Comparison of ENCODE assay signal across 11 cellular contexts in genomic region chr1:172450524-172450885, GRCh38. TPM values are rescaled to one million over a fixed set of nuclear protein-coding genes. Genes with fewer than 3 reads are reported as not detected.
DNase-seq lines count a peak whose midpoint lies in the region; ATAC-seq and TF ChIP-seq lines count a peak whose summit lies in the region.
"Had no signal": no experiment of that assay in that cellular context is flagged by ENCODE, and none has a peak within 500 bp of the region (broad histone marks: within the 10 kb centered on the region; RNA-seq: fewer than 3 reads in every experiment).

No MANE protein-coding gene starts in this region.

- H2AFZ ChIP-seq in HCT116 (ENCODE audit: low read depth, low read length, poor library complexity, severe bottlenecking) = peak overlapping the region; percentile 70
- no peak overlapping the region for H2AFZ ChIP-seq in mesenchymal stem cell (ENCODE audit: low read depth, low read length)

- no peak for TF ChIP-seq CTCF in BE2C (IDR thresholded peaks at IDR 0.05; ENCODE audit: low read depth, low read length)
- no peak for TF ChIP-seq CTCF in HCT116 (IDR thresholded peaks at IDR 0.05 in 2 of 3, conservative IDR thresholded peaks at IDR 0.05 in 1 of 3; ENCODE audit: borderline replicate concordance in 1 of 3, insufficient read depth in 1 of 3, low read depth in 2 of 3, low read length in 2 of 3)
- TF ChIP-seq CTCF in uterus (IDR thresholded peaks at IDR 0.05) = no peak

- H4K20me1 ChIP-seq in HCT116 (ENCODE audit: insufficient read depth) = no peaks in the 10 kb centered on the region

- intact Hi-C loops in HCT116 (cut with micrococcal nuclease) = loop anchor here (1.0 to 2.0 kb wide), 2 partner anchors 82 to 269 kb away; partner anchors contain the start of gene SUCO
- intact Hi-C loops in uterus (cut with DNase I; ENCODE audit: low total_unique reads) = no loop called here

- peak overlapping the region; percentile 53 for H3K27ac Mint-ChIP-seq in T-helper 17 cell

- H3K9me2 ChIP-seq in HCT116 (ENCODE audit: insufficient read depth) = no peaks in the 10 kb centered on the region

- RAD21 ChIA-PET in HCT116 (lab: Charles Lee; ENCODE audit: low non-redundant PET in 1 of 2, low total read pairs in 2 of 2, uncharacterized antibody in 2 of 2, unreplicated experiment in 2 of 2) = interaction anchor here in 1 of 2 experiments (1.2 kb wide), 1 partner anchor 465 kb away, joined by 3 read pairs; no protein-coding TSS in a partner anchor

- H3K79me1 ChIP-seq in mesenchymal stem cell (replicated peaks; ENCODE audit: low read length, poor library complexity, severe bottlenecking) = no peaks in the 10 kb centered on the region

- H3K27me3 ChIP-seq in BE2C (no peaks in the 10 kb centered on the region), HCT116 (ENCODE audit: insufficient read depth, low read length) (no peaks in the 10 kb centered on the region), mesenchymal stem cell (ENCODE audit: control insufficient read depth in 1 of 2, insufficient read depth in 1 of 2, low read length in 2 of 2) (peaks cover 0 to 8% of the 10 kb centered on the region in 2 experiments), uterus (no peaks in the 10 kb centered on the region)
- H3K27me3 ChIP-seq: upper lobe of left lung had no signal

- H3K4me3 Mint-ChIP-seq in T-helper 17 cell = peak overlapping the region; percentile 72

- H3K36me3 ChIP-seq in BE2C = no peaks in the 10 kb centered on the region
- no peaks in the 10 kb centered on the region for H3K36me3 ChIP-seq in HCT116 (ENCODE audit: control insufficient read depth in 1 of 2, insufficient read depth in 2 of 2, low read length in 2 of 2)
- no peaks in the 10 kb centered on the region for H3K36me3 ChIP-seq in mesenchymal stem cell (ENCODE audit: control insufficient read depth in 1 of 2, insufficient read depth in 2 of 2, low read depth in 1 of 2, low read length in 2 of 2)
- no peaks in the 10 kb centered on the region for H3K36me3 ChIP-seq in uterus
- H3K36me3 ChIP-seq: upper lobe of left lung had no signal

- H2BK5ac ChIP-seq in mesenchymal stem cell (ENCODE audit: low read depth, low read length, poor library complexity, severe bottlenecking) = no peak overlapping the region

- no peak for DNase-seq in BE2C
- DNase-seq in HCT116 (ENCODE audit: low read depth, low spot score) = no peak
- DNase-seq in T-helper 17 cell = no peak
- no peak for DNase-seq in mesenchymal stem cell
- DNase-seq in uterus = no peak
- no peak for DNase-seq in DMS79 treated with DMSO at 0.1 percent for 48 hours (lab: John Stamatoyannopoulos, UW)
- no peak for DNase-seq in DMS 273 treated with DMSO at 0.1 percent for 48 hours (lab: John Stamatoyannopoulos, UW)

- no peak overlapping the region for H3K9ac ChIP-seq in HCT116 (ENCODE audit: low read length)
- peak overlapping the region; percentile 44 for H3K9ac ChIP-seq in mesenchymal stem cell (ENCODE audit: low read length)

- no peak for TF ChIP-seq POLR2A in HCT116 (IDR thresholded peaks at IDR 0.05; ENCODE audit: borderline replicate concordance, extremely low read depth, insufficient read depth, insufficient read length)
- TF ChIP-seq POLR2A in uterus (IDR thresholded peaks at IDR 0.05) = no peak

- peaks cover 15% of the 10 kb centered on the region for H3K27me3 Mint-ChIP-seq in T-helper 17 cell

- no peak overlapping the region for H3K18ac ChIP-seq in mesenchymal stem cell (ENCODE audit: low read depth in 1 of 2, low read length in 2 of 2)

- no peaks in the 10 kb centered on the region for H3K79me2 ChIP-seq in HCT116 (ENCODE audit: insufficient read depth, low read length)

- H3K4me2 ChIP-seq in HCT116 (ENCODE audit: low read length) = peak overlapping the region; percentile 5; the same call in 1 of the 2 replicates
- no peak overlapping the region for H3K4me2 ChIP-seq in mesenchymal stem cell (ENCODE audit: low read length, poor library complexity, severe bottlenecking)

- peaks cover 26% of the 10 kb centered on the region for H3K4me1 Mint-ChIP-seq in T-helper 17 cell

- H3K14ac ChIP-seq in mesenchymal stem cell (ENCODE audit: low read length in 2 of 2) = no peak overlapping the region

- no peak overlapping the region for H2AK5ac ChIP-seq in mesenchymal stem cell (ENCODE audit: low read length, severe bottlenecking)

- no peak overlapping the region for H4K8ac ChIP-seq in mesenchymal stem cell (ENCODE audit: low read length)

- H3K4me3 ChIP-seq in BE2C (ENCODE audit: low read depth, low read length) = peak overlapping the region; percentile 47
- H3K4me3 ChIP-seq in HCT116 (replicated peaks in 1 of 2; ENCODE audit: low read depth in 1 of 2, low read length in 2 of 2) = no peak overlapping the region
- no peak overlapping the region for H3K4me3 ChIP-seq in mesenchymal stem cell (ENCODE audit: insufficient read depth in 1 of 2, low read depth in 1 of 2, low read length in 2 of 2)
- H3K4me3 ChIP-seq in uterus = no peak overlapping the region
- H3K4me3 ChIP-seq: upper lobe of left lung had no signal

- no peak overlapping the region for H2BK15ac ChIP-seq in mesenchymal stem cell (ENCODE audit: low read depth, poor library complexity, severe bottlenecking)

- POLR2A ChIA-PET in HCT116 (lab: Charles Lee) = no interaction called here

- peak overlapping the region; percentile 6 for H4K91ac ChIP-seq in mesenchymal stem cell (ENCODE audit: low read length)

- H2BK120ac ChIP-seq in mesenchymal stem cell (ENCODE audit: low read depth, low read length) = peak overlapping the region; percentile 39

- peaks cover 2% of the 10 kb centered on the region for H3K36me3 Mint-ChIP-seq in T-helper 17 cell (ENCODE audit: low read depth)

- H2BK12ac ChIP-seq in mesenchymal stem cell (ENCODE audit: low read length in 2 of 2) = peak overlapping the region in 1 of 2 experiments; percentile 29

- 84% methylated on average over 6 of the region's 7 CpGs for WGBS in mesenchymal stem cell

- no peak overlapping the region for H3K4ac ChIP-seq in mesenchymal stem cell (ENCODE audit: low read depth in 1 of 2, low read length in 2 of 2)

- CTCF ChIA-PET in HCT116 (lab: Charles Lee) = interaction anchor here (0.7 to 3.3 kb wide), 4 partner anchors 9 to 448 kb away, joined by 3 to 24 read pairs (median 4); no protein-coding TSS in a partner anchor

- no peak for TF ChIP-seq RAD21 in HCT116 (IDR thresholded peaks at IDR 0.05; ENCODE audit: low read depth)

- BruUV-seq in HCT116 (replicated peaks; lab: Mats Ljungman, UMichigan) = no TSS peak

- H3K4me1 ChIP-seq in BE2C (peaks cover 21% of the 10 kb centered on the region), HCT116 (ENCODE audit: control insufficient read depth in 1 of 2, insufficient read depth in 2 of 2, low read length in 2 of 2) (peaks cover 0 to 20% of the 10 kb centered on the region in 2 experiments; a peak in 2 of 4 replicates), mesenchymal stem cell (ENCODE audit: control insufficient read depth, insufficient read depth, low read depth, low read length) (peaks cover 17% of the 10 kb centered on the region), uterus (no peaks in the 10 kb centered on the region)

- no peak overlapping the region for H3K23ac ChIP-seq in mesenchymal stem cell (ENCODE audit: low read length in 2 of 2)

- H3K9me3 ChIP-seq in BE2C = no peaks in the 10 kb centered on the region
- no peaks in the 10 kb centered on the region for H3K9me3 ChIP-seq in HCT116 (ENCODE audit: control insufficient read depth in 1 of 2, insufficient read depth in 1 of 2, low read depth in 1 of 2, low read length in 2 of 2)
- H3K9me3 ChIP-seq in T-helper 17 cell (ENCODE audit: control insufficient read depth, low read length, poor library complexity, severe bottlenecking) = no peaks in the 10 kb centered on the region
- no peaks in the 10 kb centered on the region for H3K9me3 ChIP-seq in mesenchymal stem cell (ENCODE audit: control insufficient read depth, low read length)
- no peaks in the 10 kb centered on the region for H3K9me3 ChIP-seq in uterus
- H3K9me3 ChIP-seq: upper lobe of left lung had no signal

- ATAC-seq in HCT116 (peak; percentile 4; the same call in 1 of the 2 replicates), T-helper 17 cell (peak; percentile 58), HG03108 (IDR thresholded peaks at IDR 0.05; ENCODE audit: unreplicated experiment) (no peak)

- H3K27ac ChIP-seq in HCT116 (ENCODE audit: low read depth, low read length) = no peak overlapping the region
- no peak overlapping the region for H3K27ac ChIP-seq in mesenchymal stem cell (ENCODE audit: low read length, poor library complexity, severe bottlenecking)
- H3K27ac ChIP-seq in uterus = no peak overlapping the region

TF ChIP-seq in HCT116, 20 proteins besides CTCF, POLR2A, EP300 and RAD21 (continues in another document):
- TF ChIP-seq ZNF274 (IDR thresholded peaks at IDR 0.05; ENCODE audit: low read depth, low read length) (no peak), SRF (IDR thresholded peaks at IDR 0.05; ENCODE audit: low read depth) (no peak), EZH2 (IDR thresholded peaks at IDR 0.05) (no peak), ZFX (IDR thresholded peaks at IDR 0.05) (no peak), POLR2AphosphoS5 (IDR thresholded peaks at IDR 0.05; ENCODE audit: low read depth, low read length) (no peak)
- TF ChIP-seq, protein P1, sequence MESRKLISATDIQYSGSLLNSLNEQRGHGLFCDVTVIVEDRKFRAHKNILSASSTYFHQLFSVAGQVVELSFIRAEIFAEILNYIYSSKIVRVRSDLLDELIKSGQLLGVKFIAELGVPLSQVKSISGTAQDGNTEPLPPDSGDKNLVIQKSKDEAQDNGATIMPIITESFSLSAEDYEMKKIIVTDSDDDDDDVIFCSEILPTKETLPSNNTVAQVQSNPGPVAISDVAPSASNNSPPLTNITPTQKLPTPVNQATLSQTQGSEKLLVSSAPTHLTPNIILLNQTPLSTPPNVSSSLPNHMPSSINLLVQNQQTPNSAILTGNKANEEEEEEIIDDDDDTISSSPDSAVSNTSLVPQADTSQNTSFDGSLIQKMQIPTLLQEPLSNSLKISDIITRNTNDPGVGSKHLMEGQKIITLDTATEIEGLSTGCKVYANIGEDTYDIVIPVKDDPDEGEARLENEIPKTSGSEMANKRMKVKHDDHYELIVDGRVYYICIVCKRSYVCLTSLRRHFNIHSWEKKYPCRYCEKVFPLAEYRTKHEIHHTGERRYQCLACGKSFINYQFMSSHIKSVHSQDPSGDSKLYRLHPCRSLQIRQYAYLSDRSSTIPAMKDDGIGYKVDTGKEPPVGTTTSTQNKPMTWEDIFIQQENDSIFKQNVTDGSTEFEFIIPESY (IDR thresholded peaks at IDR 0.05; ENCODE audit: extremely low read depth, insufficient replicate concordance, low read length) = no peak

RNA-seq across cellular contexts. Expression of gene PIGC, which starts 6.6 kb away (rescaled TPM):
- polyA plus RNA-seq in BE2C (2012; ENCODE audit: insufficient read depth, insufficient read length, low read depth) = 67.6 TPM
- total RNA-seq in HCT116 (2021; ENCODE audit: unreplicated experiment) (11.9 TPM), T-helper 17 cell (10 to 100 TPM; 21.4 to 24.9 TPM), uterus (10 to 100 TPM in 3 of 4 donors, 1 to 10 TPM in 1; 8.2 to 83.3 (median 31.3) TPM)
- polyA plus RNA-seq in HCT116 (2012) = 10.8 and 13.6 TPM in 2 replicates
- polyA plus RNA-seq in mesenchymal stem cell (2013, experiment 1 of 2) = 17.6 TPM
- 18.1 TPM for polyA plus RNA-seq in mesenchymal stem cell (2013, experiment 2 of 2)

RNA-seq across cellular contexts. Expression of gene C1orf105, which starts 30.0 kb away (rescaled TPM):
- not detected for polyA plus RNA-seq in BE2C (2012; ENCODE audit: insufficient read depth, insufficient read length, low read depth)
- total RNA-seq in HCT116 (2021; ENCODE audit: unreplicated experiment) (not detected), T-helper 17 cell (not detected), uterus (not detected)
- polyA plus RNA-seq in HCT116 (2012) = not detected in 2 replicates
- polyA plus RNA-seq in mesenchymal stem cell (2013, experiment 1 of 2) = not detected
- not detected for polyA plus RNA-seq in mesenchymal stem cell (2013, experiment 2 of 2)
- total RNA-seq: NCI-H460, neural crest cell, upper lobe of left lung had no signal
